Comparison of ENCODE assay signal across 8 cellular contexts in genomic region chr19:53196777-53197396, GRCh38. TPM values are rescaled to one million over a fixed set of nuclear protein-coding genes. Genes with fewer than 3 reads are reported as not detected.
DNase-seq lines count a peak whose midpoint lies in the region; ATAC-seq and TF ChIP-seq lines count a peak whose summit lies in the region.

No MANE protein-coding gene starts in this region.

- H3K27ac ChIP-seq in urinary bladder (ENCODE audit: low read depth) = peak overlapping the region; percentile 92

- H3K9me3 Mint-ChIP-seq in T-helper 2 cell treated with Interferon-gamma antibody and Interleukin-4, amounts not matched to agents 5 μg/mL and 100 μg/mL, for 36 hours = peaks cover 46% of the 10 kb centered on the region

- peaks cover 4% of the 10 kb centered on the region for H3K36me3 ChIP-seq in urinary bladder (ENCODE audit: insufficient read depth)

- peaks cover 12% of the 10 kb centered on the region for H3K4me1 Mint-ChIP-seq in T-helper 2 cell treated with Interferon-gamma antibody and Interleukin-4, amounts not matched to agents 5 μg/mL and 100 μg/mL, for 36 hours (ENCODE audit: low read depth)

- no peaks in the 10 kb centered on the region for H3K27me3 Mint-ChIP-seq in T-helper 2 cell treated with Interferon-gamma antibody and Interleukin-4, amounts not matched to agents 5 μg/mL and 100 μg/mL, for 36 hours (ENCODE audit: low read depth)

- peaks cover 40% of the 10 kb centered on the region for H3K36me3 Mint-ChIP-seq in T-helper 2 cell treated with Interferon-gamma antibody and Interleukin-4, amounts not matched to agents 5 μg/mL and 100 μg/mL, for 36 hours (ENCODE audit: low read depth)

- ATAC-seq in GM18511 (IDR thresholded peaks at IDR 0.05; ENCODE audit: unreplicated experiment) = no peak

- WGBS in urinary bladder = under 1% methylated on average over 41 of the region's 42 CpGs

- H3K4me1 ChIP-seq in urinary bladder (ENCODE audit: insufficient read depth) = peaks cover 2% of the 10 kb centered on the region

- H3K27ac Mint-ChIP-seq in T-helper 2 cell treated with Interferon-gamma antibody and Interleukin-4, amounts not matched to agents 5 μg/mL and 100 μg/mL, for 36 hours = peak overlapping the region; percentile 96

- peak overlapping the region; percentile 96 for H3K4me3 Mint-ChIP-seq in T-helper 2 cell treated with Interferon-gamma antibody and Interleukin-4, amounts not matched to agents 5 μg/mL and 100 μg/mL, for 36 hours

- DNase-seq in GM04504 (ENCODE audit: low read depth) = peak; percentile 83
- peak; percentile 88 for DNase-seq in LoVo (ENCODE audit: low spot score)
- peak; percentile 82 for DNase-seq in T-helper 2 cell treated with Interferon-gamma antibody and Interleukin-4, amounts not matched to agents 5 μg/mL and 100 μg/mL, for 36 hours (ENCODE audit: low spot score)
- DNase-seq in astrocyte of the spinal cord (ENCODE audit: low read depth, low spot score) = peak; percentile 92
- DNase-seq in hippocampal formation (lab: John Stamatoyannopoulos, UW) = peak; percentile 85 to 97
- peak; percentile 95 for DNase-seq in putamen (ENCODE audit: low spot score)

- in situ Hi-C loops in astrocyte of the spinal cord (cut with HindIII; ENCODE audit: low sequenced_read_pairs) = no loop called here

- peak overlapping the region; percentile 95 for H3K4me3 ChIP-seq in astrocyte of the spinal cord (ENCODE audit: low read depth, low read length)
- peak overlapping the region; percentile 77 for H3K4me3 ChIP-seq in urinary bladder (ENCODE audit: low read depth, low read length)

- no peak for TF ChIP-seq CTCF in astrocyte of the spinal cord (IDR thresholded peaks at IDR 0.05; ENCODE audit: low read depth, low read length)

RNA-seq across cellular contexts. Expression of gene ZNF665, which starts 3.7 kb away (rescaled TPM):
- total RNA-seq in urinary bladder = 11.9 TPM
- polyA plus RNA-seq in urinary bladder = 10.0 TPM

RNA-seq across cellular contexts. Expression of gene ZNF347, which starts 38.0 kb away (rescaled TPM):
- 28.2 TPM for total RNA-seq in urinary bladder
- polyA plus RNA-seq in urinary bladder = 4.8 TPM

RNA-seq across cellular contexts. Expression of gene ZNF677, which starts 57.8 kb away (rescaled TPM):
- total RNA-seq in urinary bladder = 31.2 TPM
- 16.8 TPM for polyA plus RNA-seq in urinary bladder
